12 cellular contexts compared by ENCODE assay signal in the genomic region with DNA sequence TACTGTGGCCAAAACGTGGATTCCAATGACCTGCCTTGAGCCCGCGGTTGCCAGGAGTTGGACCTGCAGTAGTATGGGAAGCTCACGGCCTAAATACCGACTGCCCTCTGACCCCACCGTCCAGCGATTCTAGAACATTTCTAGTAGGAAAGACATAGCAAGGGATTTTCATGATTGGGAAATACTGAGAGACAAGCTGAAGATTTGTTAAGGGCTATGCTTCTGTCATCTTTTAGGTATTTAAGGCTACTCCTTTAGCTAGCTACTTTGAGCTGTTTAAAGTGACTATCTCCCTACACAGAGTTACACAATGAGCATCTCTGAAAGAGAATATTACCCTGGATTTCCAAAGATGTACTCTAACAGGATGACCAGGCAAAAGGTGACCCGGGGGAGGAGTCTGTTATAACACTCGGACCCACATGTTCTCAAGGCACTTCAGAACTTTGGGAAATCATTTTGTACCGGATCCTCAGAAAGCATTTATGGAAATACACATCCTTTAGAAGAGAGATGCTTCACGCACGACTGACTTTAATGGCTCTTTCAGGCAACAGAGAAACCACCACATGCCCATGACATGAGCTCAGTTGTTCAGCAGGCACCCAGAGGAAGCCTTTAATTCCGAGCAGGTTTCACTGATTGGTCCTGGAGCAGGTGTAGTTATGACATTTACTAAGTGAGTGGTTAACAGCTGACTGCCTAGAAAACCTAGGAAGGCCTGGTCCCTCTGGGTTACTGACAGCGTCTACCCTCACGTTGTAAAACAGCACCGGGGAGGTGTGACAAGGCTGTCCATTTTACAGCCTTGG. TPM values are rescaled to one million over a fixed set of nuclear protein-coding genes. Genes with fewer than 3 reads are reported as not detected.
A peak's percentile ranks its signal among the peaks of the same experiment; 100 is the strongest.
DNase-seq lines count a peak whose midpoint lies in the region; ATAC-seq and TF ChIP-seq lines count a peak whose summit lies in the region.
"Had no signal": no experiment of that assay in that cellular context is flagged by ENCODE, and none has a peak within 500 bp of the region (broad histone marks: within the 10 kb centered on the region; RNA-seq: fewer than 3 reads in every experiment).

No MANE protein-coding gene starts in this region.

- peaks cover 68 to 76% of the 10 kb centered on the region in 2 donors for H3K4me1 ChIP-seq in gastrocnemius medialis

- no peaks in the 10 kb centered on the region for H3K9me3 ChIP-seq in gastrocnemius medialis
- H3K9me3 ChIP-seq: heart right ventricle had no signal

- H3K36me3 ChIP-seq in gastrocnemius medialis (peaks cover 0 to 22% of the 10 kb centered on the region in 2 donors), H7 (replicated peaks; ENCODE audit: control insufficient read depth, insufficient read depth, low read length) (peaks cover 5% of the 10 kb centered on the region)

- ATAC-seq in gastrocnemius medialis (peak; percentile 14 to 67), HG03095 (IDR thresholded peaks at IDR 0.05; ENCODE audit: unreplicated experiment) (no peak)
- ATAC-seq: GM23338 had no signal

- no peak for TF ChIP-seq CTCF in gastrocnemius medialis (IDR thresholded peaks at IDR 0.05 in 4 of 5, conservative IDR thresholded peaks at IDR 0.05 in 1 of 5)

- no peak for TF ChIP-seq POLR2A in gastrocnemius medialis (IDR thresholded peaks at IDR 0.05)

- H3K27ac ChIP-seq in gastrocnemius medialis, result peak overlapping the region; percentile 65 to 97 (median 80)

- H3K4me3 ChIP-seq in gastrocnemius medialis (no peak overlapping the region), H7 (ENCODE audit: insufficient read depth, low read depth, low read length) (no peak overlapping the region)
- H3K4me3 ChIP-seq: GM23338, heart right ventricle had no signal

- DNase-seq in EL (peak; percentile 47), NCI-H226 (peak; percentile 58), fibroblast of gingiva (ENCODE audit: low read depth) (peak; percentile 86), gastrocnemius medialis (peak in 1 of 2 donors; percentile 73), H7 (no peak), NCI-H2227 (lab: John Stamatoyannopoulos, UW; ENCODE audit: unreplicated experiment) (no peak), RPMI8226 (no peak)
- DNase-seq: activated effector memory CD4-positive, alpha-beta T cell treated with anti-CD3 and anti-CD28 coated beads, Interleukin-2, amount 50 U/mL, for 16 hours; heart right ventricle; KG1 had no signal

- in situ Hi-C loops in gastrocnemius medialis (cut with MboI; ENCODE audit: low sequenced_read_pairs in 4 of 4), result loop anchor here in 1 of 4 donors (25.0 kb wide), 1 partner anchor 354 kb away; a partner anchor contains a TSS

- intact Hi-C loops in gastrocnemius medialis (cut with DNase I; ENCODE audit: low total_unique reads), result loop anchor here (10.0 kb wide), 1 partner anchor 1167 kb away; the partner anchor contains the start of gene ADSS1

- no peaks in the 10 kb centered on the region for H3K27me3 ChIP-seq in gastrocnemius medialis
- no peaks in the 10 kb centered on the region for H3K27me3 ChIP-seq in H7 (ENCODE audit: control insufficient read depth, insufficient read depth, low read length)
- H3K27me3 ChIP-seq: heart right ventricle had no signal

RNA-seq across cellular contexts. Expression of gene BAG5, which starts 4.2 kb away (rescaled TPM):
- 10 to 100 TPM; 16.9 to 22.6 (median 21.0) TPM for total RNA-seq in gastrocnemius medialis
- 16.6 and 17.7 TPM in 2 replicates for total RNA-seq in H7 (2014; rRNA removed; shearing (Covaris generic))

RNA-seq across cellular contexts. Expression of gene COA8, which starts 4.5 kb away (rescaled TPM):
- total RNA-seq in gastrocnemius medialis, result 100 to 1,000 TPM in 1 of 4 donors, 10 to 100 TPM in 3; 56.7 to 111 (median 71.7) TPM
- 15.8 and 17.4 TPM in 2 replicates for total RNA-seq in H7 (2014; rRNA removed; shearing (Covaris generic))

RNA-seq across cellular contexts. Expression of gene TRMT61A, which starts 29.3 kb away (rescaled TPM):
- 10 to 100 TPM in 1 of 4 donors, 1 to 10 TPM in 3; 8.3 to 11.0 (median 9.6) TPM for total RNA-seq in gastrocnemius medialis
- 13.4 and 14.1 TPM in 2 replicates for total RNA-seq in H7 (2014; rRNA removed; shearing (Covaris generic))

RNA-seq across cellular contexts. Expression of gene CKB, which starts 35.6 kb away (rescaled TPM):
- total RNA-seq in gastrocnemius medialis, result 100 to 1,000 TPM in 1 of 4 donors, 10 to 100 TPM in 3; 20.7 to 110 (median 43.4) TPM
- 282 and 412 TPM in 2 replicates for total RNA-seq in H7 (2014; rRNA removed; shearing (Covaris generic))

Comparison
In these comparisons a context has a peak if more than half of its experiments do, and no peak if none do; other contexts are left out.
1. DNase-seq: peak in EL (single experiment), NCI-H226 (single experiment) and fibroblast of gingiva (single experiment); none in H7 (single experiment), NCI-H2227 (single experiment) and RPMI8226 (single experiment).